In the genomic region with DNA sequence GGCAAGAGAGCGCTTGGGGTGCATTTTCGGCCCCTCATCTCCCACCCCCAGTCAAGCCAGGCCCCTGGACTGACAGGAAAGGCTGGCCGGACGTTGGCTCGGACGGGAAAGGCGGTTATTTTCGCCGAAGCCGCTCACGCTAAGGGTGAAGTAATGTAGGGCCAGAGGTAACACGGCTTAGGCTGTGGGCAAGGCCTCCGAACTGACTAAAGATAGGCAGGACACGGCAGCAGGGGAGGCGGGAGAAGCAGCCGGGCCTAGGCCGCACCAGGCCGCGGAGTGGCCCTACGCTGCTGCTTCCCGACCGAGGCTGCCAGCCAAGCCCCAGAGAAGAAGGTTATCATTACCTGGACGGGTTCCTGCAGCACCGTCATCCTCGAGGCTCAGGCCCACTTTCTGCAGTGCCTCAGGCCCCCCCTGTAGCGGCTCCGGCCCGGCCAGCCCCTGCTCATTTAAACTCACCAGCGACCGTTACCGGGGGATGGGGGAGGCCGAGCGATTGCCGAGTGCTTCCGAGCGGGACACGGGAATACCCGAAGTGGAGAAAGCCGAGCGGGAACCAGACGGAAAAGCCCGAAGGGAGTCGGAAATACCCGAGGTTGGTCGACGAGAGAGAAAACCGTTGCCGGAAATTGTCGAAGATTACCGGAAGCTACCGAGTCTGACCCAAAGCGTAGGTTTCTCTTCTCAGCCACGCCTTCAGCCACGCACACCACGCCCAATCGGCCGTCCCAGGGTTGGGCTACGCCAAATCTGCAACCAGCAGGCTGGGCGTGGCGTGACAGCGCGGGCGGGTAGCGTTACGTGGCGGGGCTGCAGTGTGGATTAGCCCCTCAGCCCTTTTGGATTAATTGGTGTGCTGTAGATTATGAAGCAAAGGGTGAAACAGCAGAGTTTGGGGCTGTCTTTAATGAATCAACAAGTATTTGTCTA, we compare ENCODE assay signal across 1 cellular context.
A peak's percentile ranks its signal among the peaks of the same experiment; 100 is the strongest.
TF ChIP-seq lines count a peak whose summit lies in the region.

Gene CDC27 (minus strand): TSS at position 497 of the 933 bp plus-strand sequence. CDS start 123 bp downstream, at position 374.

TF ChIP-seq in HepG2, 621 proteins besides CTCF, POLR2A, EP300 and RAD21 (continued from another document and continues in another):
- TF ChIP-seq AHDC1 (CRISPR knock-in tag; IDR thresholded peaks at IDR 0.05; ENCODE audit: borderline replicate concordance), result no peak; the same call in 1 of the 2 replicates
- TF ChIP-seq ZNF30 (CRISPR knock-in tag; IDR thresholded peaks at IDR 0.05), result 0 out of 2 replicates have a peak, but pooled peaks have one; percentile 87
- TF ChIP-seq, protein P1, sequence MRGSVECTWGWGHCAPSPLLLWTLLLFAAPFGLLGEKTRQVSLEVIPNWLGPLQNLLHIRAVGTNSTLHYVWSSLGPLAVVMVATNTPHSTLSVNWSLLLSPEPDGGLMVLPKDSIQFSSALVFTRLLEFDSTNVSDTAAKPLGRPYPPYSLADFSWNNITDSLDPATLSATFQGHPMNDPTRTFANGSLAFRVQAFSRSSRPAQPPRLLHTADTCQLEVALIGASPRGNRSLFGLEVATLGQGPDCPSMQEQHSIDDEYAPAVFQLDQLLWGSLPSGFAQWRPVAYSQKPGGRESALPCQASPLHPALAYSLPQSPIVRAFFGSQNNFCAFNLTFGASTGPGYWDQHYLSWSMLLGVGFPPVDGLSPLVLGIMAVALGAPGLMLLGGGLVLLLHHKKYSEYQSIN (CRISPR knock-in tag; IDR thresholded peaks at IDR 0.05; ENCODE audit: borderline replicate concordance), result peak; percentile 57; the same call in 1 of the 2 replicates
- peak; percentile 26; the same call in 1 of the 2 replicates for TF ChIP-seq TBX3 (IDR thresholded peaks at IDR 0.05; ENCODE audit: borderline replicate concordance)
- TF ChIP-seq ZBTB20 (CRISPR knock-in tag; IDR thresholded peaks at IDR 0.05; ENCODE audit: borderline replicate concordance, low read depth), result peak; percentile 88
- peak; percentile 99 for TF ChIP-seq ZNF225 (CRISPR knock-in tag; IDR thresholded peaks at IDR 0.05)
- TF ChIP-seq IKZF4 (CRISPR knock-in tag; IDR thresholded peaks at IDR 0.05; ENCODE audit: borderline replicate concordance, low read depth, not compliant biosample characterization), result peak; percentile 90
- no peak; the same call in 1 of the 2 replicates for TF ChIP-seq ATF6 (CRISPR knock-in tag; conservative IDR thresholded peaks at IDR 0.05)
- peak; percentile 90; the same call in 1 of the 2 replicates for TF ChIP-seq ZNF180 (CRISPR knock-in tag; IDR thresholded peaks at IDR 0.05; ENCODE audit: borderline replicate concordance, low read depth)
- TF ChIP-seq KLF15 (CRISPR knock-in tag; IDR thresholded peaks at IDR 0.05; ENCODE audit: borderline replicate concordance), result peak; percentile 96
- TF ChIP-seq GLI4 (CRISPR knock-in tag; IDR thresholded peaks at IDR 0.05; ENCODE audit: borderline replicate concordance), result peak; percentile 98
- peak; percentile 97 for TF ChIP-seq ZNF138 (CRISPR knock-in tag; IDR thresholded peaks at IDR 0.05; ENCODE audit: low read depth)
- peak; percentile 90; the same call in 1 of the 2 replicates for TF ChIP-seq MYNN (CRISPR knock-in tag; IDR thresholded peaks at IDR 0.05; ENCODE audit: low read depth)
- peak; percentile 74; the same call in 1 of the 2 replicates for TF ChIP-seq ZNF432 (CRISPR knock-in tag; IDR thresholded peaks at IDR 0.05; ENCODE audit: borderline replicate concordance)
- TF ChIP-seq ZNF619 (CRISPR knock-in tag; IDR thresholded peaks at IDR 0.05), result peak; percentile 94; the same call in 1 of the 2 replicates
- TF ChIP-seq MZF1 (CRISPR knock-in tag; IDR thresholded peaks at IDR 0.05; ENCODE audit: borderline replicate concordance), result no peak
- TF ChIP-seq KDM2A (CRISPR knock-in tag; IDR thresholded peaks at IDR 0.05; ENCODE audit: borderline replicate concordance, low read depth), result peak; percentile 92
- peak; percentile 49 for TF ChIP-seq RBM22 (optimal IDR thresholded peaks at IDR 0.05; ENCODE audit: low read length)
- peak; percentile 99 for TF ChIP-seq SNAI1 (CRISPR knock-in tag; IDR thresholded peaks at IDR 0.05; ENCODE audit: borderline replicate concordance)
- TF ChIP-seq HNRNPK (IDR thresholded peaks at IDR 0.05; ENCODE audit: low read depth, low read length, poor library complexity, severe bottlenecking), result no peak
- TF ChIP-seq CENPX (CRISPR knock-in tag; IDR thresholded peaks at IDR 0.05), result no peak
- TF ChIP-seq PCBP2 (optimal IDR thresholded peaks at IDR 0.05; ENCODE audit: low read depth, low read length, poor library complexity, severe bottlenecking), result no peak
- TF ChIP-seq SAFB2 (CRISPR knock-in tag; IDR thresholded peaks at IDR 0.05; ENCODE audit: borderline replicate concordance, low read depth), result peak; percentile 99
- no peak for TF ChIP-seq ZNF10 (CRISPR knock-in tag; IDR thresholded peaks at IDR 0.05; ENCODE audit: borderline replicate concordance, low read depth)
- peak; percentile 97 for TF ChIP-seq ZNF747 (CRISPR knock-in tag; IDR thresholded peaks at IDR 0.05; ENCODE audit: borderline replicate concordance)
- TF ChIP-seq ZNF282 (IDR thresholded peaks at IDR 0.05; ENCODE audit: partially characterized antibody), result no peak
- no peak; the same call in 1 of the 2 replicates for TF ChIP-seq ZNF460 (CRISPR knock-in tag; IDR thresholded peaks at IDR 0.05; ENCODE audit: borderline replicate concordance)
- TF ChIP-seq ZNF33B (CRISPR knock-in tag; IDR thresholded peaks at IDR 0.05), result peak; percentile 96
- peak; percentile 96 for TF ChIP-seq WIZ (CRISPR knock-in tag; IDR thresholded peaks at IDR 0.05)
- peak; percentile 66; the same call in 1 of the 2 replicates for TF ChIP-seq ZBTB43 (CRISPR knock-in tag; conservative IDR thresholded peaks at IDR 0.05)
- TF ChIP-seq FOXP4 (CRISPR knock-in tag; IDR thresholded peaks at IDR 0.05), result peak; percentile 61; the same call in 1 of the 2 replicates
- TF ChIP-seq, protein P2, sequence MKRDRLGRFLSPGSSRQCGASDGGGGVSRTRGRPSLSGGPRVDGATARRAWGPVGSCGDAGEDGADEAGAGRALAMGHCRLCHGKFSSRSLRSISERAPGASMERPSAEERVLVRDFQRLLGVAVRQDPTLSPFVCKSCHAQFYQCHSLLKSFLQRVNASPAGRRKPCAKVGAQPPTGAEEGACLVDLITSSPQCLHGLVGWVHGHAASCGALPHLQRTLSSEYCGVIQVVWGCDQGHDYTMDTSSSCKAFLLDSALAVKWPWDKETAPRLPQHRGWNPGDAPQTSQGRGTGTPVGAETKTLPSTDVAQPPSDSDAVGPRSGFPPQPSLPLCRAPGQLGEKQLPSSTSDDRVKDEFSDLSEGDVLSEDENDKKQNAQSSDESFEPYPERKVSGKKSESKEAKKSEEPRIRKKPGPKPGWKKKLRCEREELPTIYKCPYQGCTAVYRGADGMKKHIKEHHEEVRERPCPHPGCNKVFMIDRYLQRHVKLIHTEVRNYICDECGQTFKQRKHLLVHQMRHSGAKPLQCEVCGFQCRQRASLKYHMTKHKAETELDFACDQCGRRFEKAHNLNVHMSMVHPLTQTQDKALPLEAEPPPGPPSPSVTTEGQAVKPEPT (CRISPR knock-in tag; IDR thresholded peaks at IDR 0.05; ENCODE audit: low read depth), result peak; percentile 51; the same call in 1 of the 2 replicates
- 0 out of 2 replicates have a peak, but pooled peaks have one; percentile 35 for TF ChIP-seq ONECUT2 (CRISPR knock-in tag; IDR thresholded peaks at IDR 0.05)
- TF ChIP-seq GABPB1 (CRISPR knock-in tag; IDR thresholded peaks at IDR 0.05), result peak; percentile 81
- TF ChIP-seq NFIC (IDR thresholded peaks at IDR 0.05; ENCODE audit: low read length), result no peak
- TF ChIP-seq RBM39 (IDR thresholded peaks at IDR 0.05; ENCODE audit: low read depth, low read length, poor library complexity, severe bottlenecking), result peak; percentile 96
- peak; percentile 99 for TF ChIP-seq LCORL (IDR thresholded peaks at IDR 0.05)
- TF ChIP-seq LCORL (CRISPR knock-in tag; IDR thresholded peaks at IDR 0.05), result peak; percentile 93
- TF ChIP-seq HMG20A (CRISPR knock-in tag; IDR thresholded peaks at IDR 0.05; ENCODE audit: borderline replicate concordance), result peak; percentile 26; the same call in 1 of the 2 replicates
- TF ChIP-seq, protein P3, sequence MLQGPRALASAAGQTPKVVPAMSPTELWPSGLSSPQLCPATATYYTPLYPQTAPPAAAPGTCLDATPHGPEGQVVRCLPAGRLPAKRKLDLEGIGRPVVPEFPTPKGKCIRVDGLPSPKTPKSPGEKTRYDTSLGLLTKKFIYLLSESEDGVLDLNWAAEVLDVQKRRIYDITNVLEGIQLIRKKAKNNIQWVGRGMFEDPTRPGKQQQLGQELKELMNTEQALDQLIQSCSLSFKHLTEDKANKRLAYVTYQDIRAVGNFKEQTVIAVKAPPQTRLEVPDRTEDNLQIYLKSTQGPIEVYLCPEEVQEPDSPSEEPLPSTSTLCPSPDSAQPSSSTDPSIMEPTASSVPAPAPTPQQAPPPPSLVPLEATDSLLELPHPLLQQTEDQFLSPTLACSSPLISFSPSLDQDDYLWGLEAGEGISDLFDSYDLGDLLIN (CRISPR knock-in tag; IDR thresholded peaks at IDR 0.05; ENCODE audit: borderline replicate concordance), result peak; percentile 96; the same call in 1 of the 2 replicates
- TF ChIP-seq BCL6 (CRISPR knock-in tag; IDR thresholded peaks at IDR 0.05), result peak; percentile 38; the same call in 1 of the 2 replicates
- TF ChIP-seq ATRX (CRISPR knock-in tag; IDR thresholded peaks at IDR 0.05; ENCODE audit: borderline replicate concordance), result no peak
- no peak for TF ChIP-seq PLRG1 (conservative IDR thresholded peaks at IDR 0.05)
